Comparison of ENCODE assay signal across 7 cellular contexts in genomic region chr10:8053446-8054242, GRCh38. TPM values are rescaled to one million over a fixed set of nuclear protein-coding genes. Genes with fewer than 3 reads are reported as not detected.
DNase-seq lines count a peak whose midpoint lies in the region; ATAC-seq and TF ChIP-seq lines count a peak whose summit lies in the region.

No MANE protein-coding gene starts in this region.

- WGBS in liver, result 2% methylated on average over 60 of the region's 60 CpGs

- peak; percentile 73 for ATAC-seq in HG02610 (IDR thresholded peaks at IDR 0.05; ENCODE audit: unreplicated experiment)

- H3K36me3 ChIP-seq in colonic mucosa (no peaks in the 10 kb centered on the region), liver (ENCODE audit: control insufficient read depth in 4 of 4, insufficient read depth in 3 of 4, low read depth in 1 of 4, low read length in 3 of 4) (no peaks in the 10 kb centered on the region)

- H3K4me3 ChIP-seq in colonic mucosa (peak overlapping the region; percentile 46), liver (ENCODE audit: low read depth in 1 of 3, low read length in 3 of 3) (peak overlapping the region; percentile 53 to 59 (median 58))

- in situ Hi-C loops in GM13977 (cut with MboI; ENCODE audit: low pct_unique_long_range_greater_than_20kb, low sequenced_read_pairs, unreplicated experiment), result no loop called here

- H3K27me3 ChIP-seq in colonic mucosa, result peaks cover 89% of the 10 kb centered on the region
- H3K27me3 ChIP-seq in liver (ENCODE audit: control insufficient read depth in 4 of 4, insufficient read depth in 4 of 4, low read length in 3 of 4), result peaks cover 3 to 7% (median 3%) of the 10 kb centered on the region in 4 donors

- H3K27ac ChIP-seq in colonic mucosa (no peak overlapping the region), liver (ENCODE audit: low read depth in 1 of 2, low read length in 2 of 2) (peak overlapping the region; percentile 11 to 64)

- intact Hi-C loops in colonic mucosa (cut with DNase I), result no loop called here

- H3K9me3 ChIP-seq in colonic mucosa (no peaks in the 10 kb centered on the region), liver (ENCODE audit: control insufficient read depth in 4 of 4, low read length in 3 of 4) (no peaks in the 10 kb centered on the region)

- TF ChIP-seq CTCF in GM13977 (IDR thresholded peaks at IDR 0.05; ENCODE audit: extremely low read depth, insufficient read depth, missing control alignments) (peak; percentile 98), colonic mucosa (IDR thresholded peaks at IDR 0.05) (peak; percentile 78), liver (IDR thresholded peaks at IDR 0.05; ENCODE audit: low read depth, low read length, missing input control) (peak; percentile 74)

- H3K4me1 ChIP-seq in colonic mucosa (peaks cover 23% of the 10 kb centered on the region), liver (ENCODE audit: control insufficient read depth in 4 of 4, insufficient read depth in 4 of 4, low read length in 3 of 4) (peaks cover 25 to 62% (median 34%) of the 10 kb centered on the region in 4 donors)

- DNase-seq in GM13977 (ENCODE audit: low spot score) (peak; percentile 98), NCI-H1092 (lab: John Stamatoyannopoulos, UW) (peak; percentile 65), colonic mucosa (peak; percentile 86)
- DNase-seq in activated CD4-positive, alpha-beta T cell treated with anti-CD3 and anti-CD28 coated beads for 1 hour, result peak; percentile 88
- DNase-seq in stimulated activated CD4-positive, alpha-beta T cell treated with anti-CD3 and anti-CD28 coated beads, Interleukin-4, amount 100 ng/mL, for 48 hours (ENCODE audit: low read depth in 2 of 2), result peak; percentile 95 to 98

- TF ChIP-seq RAD21 in liver (IDR thresholded peaks at IDR 0.05), result peak; percentile 82 to 84

- H3K9ac ChIP-seq in colonic mucosa (ENCODE audit: low read depth in 2 of 2, low read length in 2 of 2) (peak overlapping the region in 1 of 2 donors; percentile 19), liver (ENCODE audit: low read depth in 1 of 2, low read length in 2 of 2) (peak overlapping the region in 1 of 2 donors; percentile 52)

TF ChIP-seq in liver, 16 proteins besides CTCF, POLR2A, EP300 and RAD21:
- TF ChIP-seq SP1 (IDR thresholded peaks at IDR 0.05) (peak; percentile 14), NR2F2 (IDR thresholded peaks at IDR 0.05) (no peak)

RNA-seq across cellular contexts. Expression of gene GATA3, which starts 0.8 kb away (rescaled TPM):
- total RNA-seq in colonic mucosa, result under 1 TPM; 0.48 to 0.54 TPM
- under 1 TPM; 0.08 to 0.09 TPM for total RNA-seq in liver
- under 1 TPM; 0.32 to 0.51 TPM for polyA plus RNA-seq in liver
